1 cellular context compared by ENCODE assay signal in genomic region chr19:47047931-47048399, GRCh38.
TF ChIP-seq lines count a peak whose summit lies in the region.

No MANE protein-coding gene starts in this region.

TF ChIP-seq in WTC11, 78 proteins besides CTCF, POLR2A, EP300 and RAD21 (continued from another document):
- TF ChIP-seq PRDM15 (CRISPR knock-in tag; IDR thresholded peaks at IDR 0.05) (no peak), TEAD4 (CRISPR knock-in tag; IDR thresholded peaks at IDR 0.05) (no peak), ELF4 (CRISPR knock-in tag; IDR thresholded peaks at IDR 0.05; ENCODE audit: low read depth) (no peak), CREM (CRISPR knock-in tag; IDR thresholded peaks at IDR 0.05) (no peak), ZNF263 (CRISPR knock-in tag; IDR thresholded peaks at IDR 0.05; ENCODE audit: low read depth) (no peak), ZBTB43 (CRISPR knock-in tag; IDR thresholded peaks at IDR 0.05) (no peak), STAT6 (CRISPR knock-in tag; conservative IDR thresholded peaks at IDR 0.05; ENCODE audit: low read depth) (no peak), E2F1 (CRISPR knock-in tag; IDR thresholded peaks at IDR 0.05) (no peak), ZNF138 (CRISPR knock-in tag; conservative IDR thresholded peaks at IDR 0.05) (no peak), SMAD4 (CRISPR knock-in tag; IDR thresholded peaks at IDR 0.05) (no peak), NR3C1 (CRISPR knock-in tag; conservative IDR thresholded peaks at IDR 0.05; ENCODE audit: low read depth) (no peak), E2F4 (CRISPR knock-in tag; IDR thresholded peaks at IDR 0.05; ENCODE audit: borderline replicate concordance, low read depth) (no peak), ATF6 (CRISPR knock-in tag; IDR thresholded peaks at IDR 0.05) (no peak), ZSCAN18 (CRISPR knock-in tag; IDR thresholded peaks at IDR 0.05) (no peak), ATF3 (CRISPR knock-in tag; conservative IDR thresholded peaks at IDR 0.05) (no peak), ZNF232 (CRISPR knock-in tag; IDR thresholded peaks at IDR 0.05) (peak; percentile 51; the same call in 1 of the 2 replicates), TCF7 (CRISPR knock-in tag; IDR thresholded peaks at IDR 0.05; ENCODE audit: low read depth) (no peak), MYBL2 (CRISPR knock-in tag; IDR thresholded peaks at IDR 0.05) (0 out of 2 replicates have a peak, but pooled peaks have one; percentile 35), PREB (CRISPR knock-in tag; IDR thresholded peaks at IDR 0.05; ENCODE audit: borderline replicate concordance) (no peak), JAZF1 (CRISPR knock-in tag; IDR thresholded peaks at IDR 0.05) (no peak), GTF2I (CRISPR knock-in tag; conservative IDR thresholded peaks at IDR 0.05) (no peak), NFYB (CRISPR knock-in tag; conservative IDR thresholded peaks at IDR 0.05; ENCODE audit: low read depth) (peak; percentile 70)
